In the genomic region with DNA sequence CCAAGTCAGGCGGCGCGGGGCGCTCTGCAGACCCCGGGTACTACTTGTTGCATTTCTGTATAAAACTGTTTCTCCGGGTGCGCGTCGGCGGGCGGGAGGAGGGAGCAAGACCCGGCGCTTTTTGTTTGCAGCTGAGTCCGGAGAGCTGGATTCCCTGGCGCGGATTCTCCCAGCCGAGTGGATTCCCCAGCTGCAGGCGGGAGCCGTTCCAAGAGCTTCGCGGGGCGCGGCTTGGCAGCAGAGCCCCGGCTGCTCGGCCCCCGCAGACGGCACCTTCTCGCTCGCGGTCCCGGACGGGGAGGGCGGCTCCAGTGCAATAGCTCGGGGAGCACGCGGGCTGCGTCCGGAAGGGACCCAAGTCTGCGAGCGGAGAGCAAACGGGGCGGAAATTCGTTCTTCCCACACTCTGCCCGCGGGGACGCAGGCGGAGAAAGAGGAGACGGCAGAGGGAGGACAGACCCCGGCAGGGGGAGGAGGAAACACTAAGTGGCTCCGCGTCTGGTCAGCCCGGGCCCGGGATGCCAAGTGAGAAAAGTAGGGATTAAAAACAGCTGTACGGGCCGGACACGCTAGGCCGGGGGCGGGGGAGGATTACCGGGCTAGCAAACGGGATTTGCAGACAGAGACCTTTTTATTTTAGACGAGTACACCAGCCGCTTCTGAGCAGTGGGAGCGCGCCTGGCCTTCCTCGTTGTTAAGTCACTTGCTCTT, we compare ENCODE assay signal across 8 cellular contexts. TPM values are rescaled to one million over a fixed set of nuclear protein-coding genes. Genes with fewer than 3 reads are reported as not detected.
DNase-seq lines count a peak whose midpoint lies in the region; ATAC-seq and TF ChIP-seq lines count a peak whose summit lies in the region.

A gene with protein sequence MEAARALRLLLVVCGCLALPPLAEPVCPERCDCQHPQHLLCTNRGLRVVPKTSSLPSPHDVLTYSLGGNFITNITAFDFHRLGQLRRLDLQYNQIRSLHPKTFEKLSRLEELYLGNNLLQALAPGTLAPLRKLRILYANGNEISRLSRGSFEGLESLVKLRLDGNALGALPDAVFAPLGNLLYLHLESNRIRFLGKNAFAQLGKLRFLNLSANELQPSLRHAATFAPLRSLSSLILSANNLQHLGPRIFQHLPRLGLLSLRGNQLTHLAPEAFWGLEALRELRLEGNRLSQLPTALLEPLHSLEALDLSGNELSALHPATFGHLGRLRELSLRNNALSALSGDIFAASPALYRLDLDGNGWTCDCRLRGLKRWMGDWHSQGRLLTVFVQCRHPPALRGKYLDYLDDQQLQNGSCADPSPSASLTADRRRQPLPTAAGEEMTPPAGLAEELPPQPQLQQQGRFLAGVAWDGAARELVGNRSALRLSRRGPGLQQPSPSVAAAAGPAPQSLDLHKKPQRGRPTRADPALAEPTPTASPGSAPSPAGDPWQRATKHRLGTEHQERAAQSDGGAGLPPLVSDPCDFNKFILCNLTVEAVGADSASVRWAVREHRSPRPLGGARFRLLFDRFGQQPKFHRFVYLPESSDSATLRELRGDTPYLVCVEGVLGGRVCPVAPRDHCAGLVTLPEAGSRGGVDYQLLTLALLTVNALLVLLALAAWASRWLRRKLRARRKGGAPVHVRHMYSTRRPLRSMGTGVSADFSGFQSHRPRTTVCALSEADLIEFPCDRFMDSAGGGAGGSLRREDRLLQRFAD (minus strand): TSS at position 96 of the 711 bp plus-strand sequence. CDS start 284 bp downstream, outside the sequence.

- TF ChIP-seq CTCF in cardiac fibroblast (IDR thresholded peaks at IDR 0.05; ENCODE audit: low read depth, low read length) = no peak
- no peak for TF ChIP-seq CTCF in retinal pigment epithelial cell (conservative IDR thresholded peaks at IDR 0.05; ENCODE audit: low read depth, low read length)

- H3K4me3 ChIP-seq in cardiac fibroblast (replicated peaks in 1 of 2; ENCODE audit: low read depth in 2 of 2, low read length in 2 of 2) (peak within 1 kb of the TSS; percentile 39 to 50), retinal pigment epithelial cell (ENCODE audit: low read length) (peak within 1 kb of the TSS; percentile 39)

- ATAC-seq in GM18907 (IDR thresholded peaks at IDR 0.05; ENCODE audit: unreplicated experiment) (no peak), GM19035 (IDR thresholded peaks at IDR 0.05; ENCODE audit: unreplicated experiment) (no peak)

- peak in 12 of 14 donors; percentile 31 to 77 (median 60) for DNase-seq in C1 segment of cervical spinal cord (lab: John Stamatoyannopoulos, UW)
- DNase-seq in M059J (ENCODE audit: low read depth) = peak; percentile 45
- DNase-seq in cardiac fibroblast (ENCODE audit: low read depth in 2 of 2) = peak; percentile 45 to 87
- peak; percentile 80 for DNase-seq in iPS-NIHi11 (ENCODE audit: low spot score)
- no peak for DNase-seq in retinal pigment epithelial cell (ENCODE audit: low read depth)
- no peak for DNase-seq in AML-193 (lab: John Stamatoyannopoulos, UW)

RNA-seq across cellular contexts. Expression of the gene that starts here (rescaled TPM):
- 0.44 and 0.91 TPM in 2 replicates for total RNA-seq in M059J (2014; rRNA removed; shearing (Covaris generic))

Comparison
In these comparisons a context has a peak if more than half of its experiments do, and no peak if none do; other contexts are left out.
1. Peak in DNase-seq in M059J; RNA of the gene not detected or under 1 TPM.
2. DNase-seq: peak in C1 segment of cervical spinal cord (12 of 14), cardiac fibroblast (2 of 2) and iPS-NIHi11 (single experiment); none in retinal pigment epithelial cell (single experiment) and AML-193 (0 of 2).